25 cellular contexts compared by ENCODE assay signal in genomic region chr12:91307957-91308705, GRCh38.
DNase-seq lines count a peak whose midpoint lies in the region; ATAC-seq, FAIRE-seq and TF ChIP-seq lines count a peak whose summit lies in the region.
"Had no signal": no experiment of that assay in that cellular context is flagged by ENCODE, and none has a peak within 500 bp of the region (broad histone marks: within the 10 kb centered on the region; RNA-seq: fewer than 3 reads in every experiment).

No MANE protein-coding gene starts in this region.

- no peak overlapping the region for H3K27ac Mint-ChIP-seq in neural progenitor cell
- H3K27ac Mint-ChIP-seq: activated CD4-positive, alpha-beta T cell treated with anti-CD3 and anti-CD28 coated beads for 36 hours; CD4-positive, CD25-positive, alpha-beta regulatory T cell; stimulated activated effector memory CD8-positive, alpha-beta T cell treated with anti-CD3 and anti-CD28 coated beads, Interleukin-12 subunit alpha, Interleukin-12 subunit beta, amount 100 ng/mL, for 72 hours had no signal

- FAIRE-seq in TTC549 (lab: Jason Lieb, UNC) (peak; percentile 47), H54 (lab: Jason Lieb, UNC) (no peak)
- FAIRE-seq: kidney, small intestine had no signal

- H3K4me3 ChIP-seq in ACC112 (ENCODE audit: low read depth, low read length), result no peak overlapping the region
- H3K4me3 ChIP-seq in neural progenitor cell, result no peak overlapping the region
- H3K4me3 ChIP-seq: dorsolateral prefrontal cortex, lung, MG63, suprapubic skin had no signal

- H3K4me3 Mint-ChIP-seq in neural progenitor cell, result no peak overlapping the region
- H3K4me3 Mint-ChIP-seq: activated CD4-positive, alpha-beta T cell treated with anti-CD3 and anti-CD28 coated beads for 36 hours; CD4-positive, CD25-positive, alpha-beta regulatory T cell; stimulated activated effector memory CD8-positive, alpha-beta T cell treated with anti-CD3 and anti-CD28 coated beads, Interleukin-12 subunit alpha, Interleukin-12 subunit beta, amount 100 ng/mL, for 72 hours had no signal

- H3K79me2 ChIP-seq in ACC112 (ENCODE audit: control insufficient read depth, insufficient read depth, low read length, unreplicated experiment) (no peaks in the 10 kb centered on the region), neural progenitor cell (ENCODE audit: low read depth) (no peaks in the 10 kb centered on the region)

- H3K4me1 ChIP-seq in ACC112 (ENCODE audit: control insufficient read depth, insufficient read depth, low read length, unreplicated experiment) (no peaks in the 10 kb centered on the region), neural progenitor cell (peaks cover 23% of the 10 kb centered on the region)
- H3K4me1 ChIP-seq: suprapubic skin had no signal

- H4K20me1 ChIP-seq in neural progenitor cell (ENCODE audit: low read depth), result no peaks in the 10 kb centered on the region

- DNase-seq in Kasumi-1 (lab: John Stamatoyannopoulos, UW), result peak; percentile 10 to 15
- peak; percentile 22 for DNase-seq in neural progenitor cell (ENCODE audit: low spot score)
- no peak for DNase-seq in H54 (ENCODE audit: insufficient read length, low spot score)
- DNase-seq: activated CD4-positive, alpha-beta T cell treated with anti-CD3 and anti-CD28 coated beads for 36 hours; activated CD8-positive, alpha-beta memory T cell treated with anti-CD3 and anti-CD28 coated beads for 24 hours; activated gamma-delta T cell treated with Interleukin-2 at 50 U/mL for 16 hours; activated T-cell treated with anti-CD3 and anti-CD28 coated beads, Interleukin-2, amount 50 U/mL, for 1 hour; CD4-positive, CD25-positive, alpha-beta regulatory T cell; cerebellar nuclear complex; dorsolateral prefrontal cortex; kidney; MG63; NCI-H748 treated with DMSO at 0.1 percent for 48 hours; nucleus accumbens; SHP77 treated with DMSO at 0.1 percent for 48 hours; small intestine; stimulated activated CD4-positive, alpha-beta T cell treated with anti-CD3 and anti-CD28 coated beads, Interleukin-2, amount 100 ng/mL, for 48 hours had no signal

- no peak overlapping the region for H3K27ac ChIP-seq in ACC112 (ENCODE audit: low read depth, low read length)
- no peak overlapping the region for H3K27ac ChIP-seq in neural progenitor cell
- H3K27ac ChIP-seq: dorsolateral prefrontal cortex, suprapubic skin had no signal

- peaks cover 3% of the 10 kb centered on the region for H3K27me3 Mint-ChIP-seq in neural progenitor cell (ENCODE audit: insufficient read depth, low read depth)
- H3K27me3 Mint-ChIP-seq: CD4-positive, CD25-positive, alpha-beta regulatory T cell had no signal

- no peaks in the 10 kb centered on the region for H3K9me3 ChIP-seq in neural progenitor cell (ENCODE audit: low read depth)
- H3K9me3 ChIP-seq: MG63, suprapubic skin had no signal

- no peaks in the 10 kb centered on the region for H3K9me3 Mint-ChIP-seq in neural progenitor cell
- H3K9me3 Mint-ChIP-seq: stimulated activated effector memory CD8-positive, alpha-beta T cell treated with anti-CD3 and anti-CD28 coated beads, Interleukin-12 subunit alpha, Interleukin-12 subunit beta, amount 100 ng/mL, for 72 hours had no signal

- no peaks in the 10 kb centered on the region for H3F3A ChIP-seq in neural progenitor cell (ENCODE audit: low read depth)

- H2AFZ ChIP-seq in ACC112 (ENCODE audit: low read length, unreplicated experiment) (peak overlapping the region; percentile 55), neural progenitor cell (replicated peaks) (no peak overlapping the region)

- H3K27me3 ChIP-seq in ACC112 (ENCODE audit: insufficient read depth, low read length) (no peaks in the 10 kb centered on the region), neural progenitor cell (no peaks in the 10 kb centered on the region)
- H3K27me3 ChIP-seq: dorsolateral prefrontal cortex, MG63, suprapubic skin had no signal

- no peaks in the 10 kb centered on the region for H3K36me3 ChIP-seq in ACC112 (ENCODE audit: insufficient read depth, low read length)
- H3K36me3 ChIP-seq in neural progenitor cell, result no peaks in the 10 kb centered on the region
- H3K36me3 ChIP-seq: MG63, suprapubic skin had no signal

- H3K4me2 ChIP-seq in neural progenitor cell, result no peak overlapping the region

- no peak overlapping the region for H3K9ac ChIP-seq in neural progenitor cell

- peaks cover 5% of the 10 kb centered on the region for H3K4me1 Mint-ChIP-seq in neural progenitor cell
- H3K4me1 Mint-ChIP-seq: activated CD4-positive, alpha-beta T cell treated with anti-CD3 and anti-CD28 coated beads for 36 hours; stimulated activated effector memory CD8-positive, alpha-beta T cell treated with anti-CD3 and anti-CD28 coated beads, Interleukin-12 subunit alpha, Interleukin-12 subunit beta, amount 100 ng/mL, for 72 hours had no signal

- ATAC-seq in GM18519 (IDR thresholded peaks at IDR 0.05; ENCODE audit: low FRiP score, unreplicated experiment), result no peak
- ATAC-seq in HG02588 (IDR thresholded peaks at IDR 0.05; ENCODE audit: unreplicated experiment), result no peak
- ATAC-seq in HG02798 (IDR thresholded peaks at IDR 0.05; ENCODE audit: poor library complexity, unreplicated experiment), result no peak
- ATAC-seq: activated CD4-positive, alpha-beta T cell treated with anti-CD3 and anti-CD28 coated beads for 36 hours; stimulated activated effector memory CD8-positive, alpha-beta T cell treated with anti-CD3 and anti-CD28 coated beads, Interleukin-12 subunit alpha, Interleukin-12 subunit beta, amount 100 ng/mL, for 72 hours had no signal

- no peak for TF ChIP-seq CTCF in neural progenitor cell (IDR thresholded peaks at IDR 0.05)

- H3K36me3 Mint-ChIP-seq in neural progenitor cell, result no peaks in the 10 kb centered on the region
- H3K36me3 Mint-ChIP-seq: CD4-positive, CD25-positive, alpha-beta regulatory T cell; stimulated activated effector memory CD8-positive, alpha-beta T cell treated with anti-CD3 and anti-CD28 coated beads, Interleukin-12 subunit alpha, Interleukin-12 subunit beta, amount 100 ng/mL, for 72 hours had no signal

- no peak for TF ChIP-seq POLR2A in H54 (IDR thresholded peaks at IDR 0.05; ENCODE audit: low read depth, low read length)
